In genomic region chr3:56682458-56683121, GRCh38 we compare ENCODE assay signal across 8 cellular contexts.
DNase-seq lines count a peak whose midpoint lies in the region; ATAC-seq lines count a peak whose summit lies in the region.

No MANE protein-coding gene starts in this region.

- peak; percentile 57 for ATAC-seq in HG02981 (IDR thresholded peaks at IDR 0.05; ENCODE audit: unreplicated experiment)

- peak overlapping the region; percentile 96 for H3K27ac ChIP-seq in caudate nucleus (ENCODE audit: low read depth, low read length)

- peak; percentile 12 for DNase-seq in NCI-H2196 (lab: John Stamatoyannopoulos, UW; ENCODE audit: unreplicated experiment)
- DNase-seq in NCI-H2196 treated with DMSO at 0.1 percent for 48 hours (lab: John Stamatoyannopoulos, UW; ENCODE audit: unreplicated experiment): no peak
- DNase-seq in NCI-H2171 (lab: John Stamatoyannopoulos, UW): peak; percentile 45
- peak; percentile 47 to 62 (median 56) for DNase-seq in activated CD4-positive, CD25-positive, alpha-beta regulatory T cell (lab: John Stamatoyannopoulos, UW)
- peak in 58 of 61 donors; percentile 4 to 84 (median 66) for DNase-seq in caudate nucleus (lab: John Stamatoyannopoulos, UW)
- DNase-seq in islet precursor cell: peak; percentile 92
- DNase-seq in stimulated activated CD4-positive, alpha-beta T cell treated with anti-CD3 and anti-CD28 coated beads, Interleukin-12 subunit alpha, Interleukin-12 subunit beta, amount 100 ng/mL, for 4 hours: peak; percentile 71
